Comparison of ENCODE assay signal across 5 cellular contexts in the genomic region with DNA sequence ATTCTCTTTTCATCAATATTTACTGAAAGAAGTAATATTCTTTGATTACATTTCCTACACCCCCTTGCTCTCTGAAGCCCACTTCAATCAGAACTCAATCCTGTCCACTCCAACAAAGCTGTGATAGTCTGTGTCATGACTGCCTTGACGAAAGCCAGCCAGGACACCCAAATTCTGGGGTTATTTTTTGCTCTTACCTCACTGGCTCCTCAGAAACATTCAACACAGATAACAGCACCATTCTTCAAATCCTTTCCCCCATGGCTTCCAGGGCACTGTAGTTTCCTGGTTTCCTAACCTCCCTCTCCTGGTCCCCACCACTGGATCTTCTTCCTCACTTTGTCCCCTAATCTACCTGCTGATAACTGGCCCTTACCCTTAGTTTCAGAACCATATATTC.
TF ChIP-seq lines count a peak whose summit lies in the region.

No MANE protein-coding gene starts in this region.

TF ChIP-seq in SK-N-SH, 30 proteins besides CTCF, POLR2A, EP300 and RAD21:
- TF ChIP-seq EZH2phosphoT487 (IDR thresholded peaks at IDR 0.05; ENCODE audit: borderline replicate concordance, low read depth) (no peak), TAF1 (IDR thresholded peaks at IDR 0.05; ENCODE audit: borderline replicate concordance, low read depth, low read length) (no peak), RCOR1 (IDR thresholded peaks at IDR 0.05; ENCODE audit: low read length) (no peak), IRF3 (IDR thresholded peaks at IDR 0.05; ENCODE audit: low read depth, low read length) (no peak), JUND (IDR thresholded peaks at IDR 0.05) (no peak), RXRA (IDR thresholded peaks at IDR 0.05; ENCODE audit: borderline replicate concordance, low read depth) (no peak), YY1 (IDR thresholded peaks at IDR 0.05; ENCODE audit: low read depth) (no peak)
- TF ChIP-seq, protein P1, sequence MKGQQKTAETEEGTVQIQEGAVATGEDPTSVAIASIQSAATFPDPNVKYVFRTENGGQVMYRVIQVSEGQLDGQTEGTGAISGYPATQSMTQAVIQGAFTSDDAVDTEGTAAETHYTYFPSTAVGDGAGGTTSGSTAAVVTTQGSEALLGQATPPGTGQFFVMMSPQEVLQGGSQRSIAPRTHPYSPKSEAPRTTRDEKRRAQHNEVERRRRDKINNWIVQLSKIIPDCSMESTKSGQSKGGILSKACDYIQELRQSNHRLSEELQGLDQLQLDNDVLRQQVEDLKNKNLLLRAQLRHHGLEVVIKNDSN (IDR thresholded peaks at IDR 0.05; ENCODE audit: borderline replicate concordance, low read depth), result no peak
TF ChIP-seq in SK-N-SH: peak in this region for 0.

TF ChIP-seq in SK-N-SH treated with all-trans-retinoic acid at 6 μM for 48 hours, 23 proteins besides CTCF, POLR2A, EP300 and RAD21 (continues in another document):
- TF ChIP-seq OSR1 (CRISPR knock-in tag; IDR thresholded peaks at IDR 0.05) (no peak), ISL1 (CRISPR knock-in tag; IDR thresholded peaks at IDR 0.05) (no peak), ZNF70 (CRISPR knock-in tag; IDR thresholded peaks at IDR 0.05) (no peak), TCF4 (CRISPR knock-in tag; IDR thresholded peaks at IDR 0.05; ENCODE audit: borderline replicate concordance) (no peak)
- TF ChIP-seq, protein P2, sequence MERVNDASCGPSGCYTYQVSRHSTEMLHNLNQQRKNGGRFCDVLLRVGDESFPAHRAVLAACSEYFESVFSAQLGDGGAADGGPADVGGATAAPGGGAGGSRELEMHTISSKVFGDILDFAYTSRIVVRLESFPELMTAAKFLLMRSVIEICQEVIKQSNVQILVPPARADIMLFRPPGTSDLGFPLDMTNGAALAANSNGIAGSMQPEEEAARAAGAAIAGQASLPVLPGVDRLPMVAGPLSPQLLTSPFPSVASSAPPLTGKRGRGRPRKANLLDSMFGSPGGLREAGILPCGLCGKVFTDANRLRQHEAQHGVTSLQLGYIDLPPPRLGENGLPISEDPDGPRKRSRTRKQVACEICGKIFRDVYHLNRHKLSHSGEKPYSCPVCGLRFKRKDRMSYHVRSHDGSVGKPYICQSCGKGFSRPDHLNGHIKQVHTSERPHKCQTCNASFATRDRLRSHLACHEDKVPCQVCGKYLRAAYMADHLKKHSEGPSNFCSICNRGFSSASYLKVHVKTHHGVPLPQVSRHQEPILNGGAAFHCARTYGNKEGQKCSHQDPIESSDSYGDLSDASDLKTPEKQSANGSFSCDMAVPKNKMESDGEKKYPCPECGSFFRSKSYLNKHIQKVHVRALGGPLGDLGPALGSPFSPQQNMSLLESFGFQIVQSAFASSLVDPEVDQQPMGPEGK (CRISPR knock-in tag; IDR thresholded peaks at IDR 0.05; ENCODE audit: borderline replicate concordance), result no peak
- TF ChIP-seq, protein P3, sequence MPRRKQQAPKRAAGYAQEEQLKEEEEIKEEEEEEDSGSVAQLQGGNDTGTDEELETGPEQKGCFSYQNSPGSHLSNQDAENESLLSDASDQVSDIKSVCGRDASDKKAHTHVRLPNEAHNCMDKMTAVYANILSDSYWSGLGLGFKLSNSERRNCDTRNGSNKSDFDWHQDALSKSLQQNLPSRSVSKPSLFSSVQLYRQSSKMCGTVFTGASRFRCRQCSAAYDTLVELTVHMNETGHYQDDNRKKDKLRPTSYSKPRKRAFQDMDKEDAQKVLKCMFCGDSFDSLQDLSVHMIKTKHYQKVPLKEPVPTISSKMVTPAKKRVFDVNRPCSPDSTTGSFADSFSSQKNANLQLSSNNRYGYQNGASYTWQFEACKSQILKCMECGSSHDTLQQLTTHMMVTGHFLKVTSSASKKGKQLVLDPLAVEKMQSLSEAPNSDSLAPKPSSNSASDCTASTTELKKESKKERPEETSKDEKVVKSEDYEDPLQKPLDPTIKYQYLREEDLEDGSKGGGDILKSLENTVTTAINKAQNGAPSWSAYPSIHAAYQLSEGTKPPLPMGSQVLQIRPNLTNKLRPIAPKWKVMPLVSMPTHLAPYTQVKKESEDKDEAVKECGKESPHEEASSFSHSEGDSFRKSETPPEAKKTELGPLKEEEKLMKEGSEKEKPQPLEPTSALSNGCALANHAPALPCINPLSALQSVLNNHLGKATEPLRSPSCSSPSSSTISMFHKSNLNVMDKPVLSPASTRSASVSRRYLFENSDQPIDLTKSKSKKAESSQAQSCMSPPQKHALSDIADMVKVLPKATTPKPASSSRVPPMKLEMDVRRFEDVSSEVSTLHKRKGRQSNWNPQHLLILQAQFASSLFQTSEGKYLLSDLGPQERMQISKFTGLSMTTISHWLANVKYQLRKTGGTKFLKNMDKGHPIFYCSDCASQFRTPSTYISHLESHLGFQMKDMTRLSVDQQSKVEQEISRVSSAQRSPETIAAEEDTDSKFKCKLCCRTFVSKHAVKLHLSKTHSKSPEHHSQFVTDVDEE (CRISPR knock-in tag; IDR thresholded peaks at IDR 0.05), result no peak

TF ChIP-seq in HCT116, 20 proteins besides CTCF, POLR2A, EP300 and RAD21 (continues in another document):
- no peak for TF ChIP-seq SIN3A (IDR thresholded peaks at IDR 0.05; ENCODE audit: low read depth)
- TF ChIP-seq, protein P4, sequence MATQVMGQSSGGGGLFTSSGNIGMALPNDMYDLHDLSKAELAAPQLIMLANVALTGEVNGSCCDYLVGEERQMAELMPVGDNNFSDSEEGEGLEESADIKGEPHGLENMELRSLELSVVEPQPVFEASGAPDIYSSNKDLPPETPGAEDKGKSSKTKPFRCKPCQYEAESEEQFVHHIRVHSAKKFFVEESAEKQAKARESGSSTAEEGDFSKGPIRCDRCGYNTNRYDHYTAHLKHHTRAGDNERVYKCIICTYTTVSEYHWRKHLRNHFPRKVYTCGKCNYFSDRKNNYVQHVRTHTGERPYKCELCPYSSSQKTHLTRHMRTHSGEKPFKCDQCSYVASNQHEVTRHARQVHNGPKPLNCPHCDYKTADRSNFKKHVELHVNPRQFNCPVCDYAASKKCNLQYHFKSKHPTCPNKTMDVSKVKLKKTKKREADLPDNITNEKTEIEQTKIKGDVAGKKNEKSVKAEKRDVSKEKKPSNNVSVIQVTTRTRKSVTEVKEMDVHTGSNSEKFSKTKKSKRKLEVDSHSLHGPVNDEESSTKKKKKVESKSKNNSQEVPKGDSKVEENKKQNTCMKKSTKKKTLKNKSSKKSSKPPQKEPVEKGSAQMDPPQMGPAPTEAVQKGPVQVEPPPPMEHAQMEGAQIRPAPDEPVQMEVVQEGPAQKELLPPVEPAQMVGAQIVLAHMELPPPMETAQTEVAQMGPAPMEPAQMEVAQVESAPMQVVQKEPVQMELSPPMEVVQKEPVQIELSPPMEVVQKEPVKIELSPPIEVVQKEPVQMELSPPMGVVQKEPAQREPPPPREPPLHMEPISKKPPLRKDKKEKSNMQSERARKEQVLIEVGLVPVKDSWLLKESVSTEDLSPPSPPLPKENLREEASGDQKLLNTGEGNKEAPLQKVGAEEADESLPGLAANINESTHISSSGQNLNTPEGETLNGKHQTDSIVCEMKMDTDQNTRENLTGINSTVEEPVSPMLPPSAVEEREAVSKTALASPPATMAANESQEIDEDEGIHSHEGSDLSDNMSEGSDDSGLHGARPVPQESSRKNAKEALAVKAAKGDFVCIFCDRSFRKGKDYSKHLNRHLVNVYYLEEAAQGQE (IDR thresholded peaks at IDR 0.05; ENCODE audit: low read depth), result no peak
- no peak for TF ChIP-seq SRF (IDR thresholded peaks at IDR 0.05; ENCODE audit: low read depth)
- TF ChIP-seq FOSL1 (IDR thresholded peaks at IDR 0.05; ENCODE audit: low read depth), result no peak
- TF ChIP-seq SP1 (IDR thresholded peaks at IDR 0.05; ENCODE audit: low read depth), result no peak
- no peak for TF ChIP-seq CEBPB (IDR thresholded peaks at IDR 0.05; ENCODE audit: low read depth)
- TF ChIP-seq ATF3 (IDR thresholded peaks at IDR 0.05), result no peak
- TF ChIP-seq JUND (IDR thresholded peaks at IDR 0.05), result no peak
- no peak for TF ChIP-seq ZNF274 (IDR thresholded peaks at IDR 0.05; ENCODE audit: low read depth, low read length)
- TF ChIP-seq CBX3 (IDR thresholded peaks at IDR 0.05; ENCODE audit: low read depth), result no peak
- TF ChIP-seq, protein P5, sequence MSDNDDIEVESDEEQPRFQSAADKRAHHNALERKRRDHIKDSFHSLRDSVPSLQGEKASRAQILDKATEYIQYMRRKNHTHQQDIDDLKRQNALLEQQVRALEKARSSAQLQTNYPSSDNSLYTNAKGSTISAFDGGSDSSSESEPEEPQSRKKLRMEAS (IDR thresholded peaks at IDR 0.05), result no peak
- TF ChIP-seq POLR2AphosphoS5 (IDR thresholded peaks at IDR 0.05; ENCODE audit: low read depth, low read length), result no peak

TF ChIP-seq in K562, 482 proteins besides CTCF, POLR2A, EP300 and RAD21:
- TF ChIP-seq HNRNPLL (IDR thresholded peaks at IDR 0.05; ENCODE audit: low read depth, low read length, poor library complexity, severe bottlenecking), result no peak
- TF ChIP-seq, protein P6, sequence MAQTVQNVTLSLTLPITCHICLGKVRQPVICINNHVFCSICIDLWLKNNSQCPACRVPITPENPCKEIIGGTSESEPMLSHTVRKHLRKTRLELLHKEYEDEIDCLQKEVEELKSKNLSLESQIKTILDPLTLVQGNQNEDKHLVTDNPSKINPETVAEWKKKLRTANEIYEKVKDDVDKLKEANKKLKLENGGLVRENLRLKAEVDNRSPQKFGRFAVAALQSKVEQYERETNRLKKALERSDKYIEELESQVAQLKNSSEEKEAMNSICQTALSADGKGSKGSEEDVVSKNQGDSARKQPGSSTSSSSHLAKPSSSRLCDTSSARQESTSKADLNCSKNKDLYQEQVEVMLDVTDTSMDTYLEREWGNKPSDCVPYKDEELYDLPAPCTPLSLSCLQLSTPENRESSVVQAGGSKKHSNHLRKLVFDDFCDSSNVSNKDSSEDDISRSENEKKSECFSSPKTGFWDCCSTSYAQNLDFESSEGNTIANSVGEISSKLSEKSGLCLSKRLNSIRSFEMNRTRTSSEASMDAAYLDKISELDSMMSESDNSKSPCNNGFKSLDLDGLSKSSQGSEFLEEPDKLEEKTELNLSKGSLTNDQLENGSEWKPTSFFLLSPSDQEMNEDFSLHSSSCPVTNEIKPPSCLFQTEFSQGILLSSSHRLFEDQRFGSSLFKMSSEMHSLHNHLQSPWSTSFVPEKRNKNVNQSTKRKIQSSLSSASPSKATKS (CRISPR knock-in tag; IDR thresholded peaks at IDR 0.05), result no peak
- TF ChIP-seq NR2C2 (CRISPR knock-in tag; IDR thresholded peaks at IDR 0.05), result no peak
- no peak for TF ChIP-seq NR2C2 (tag; IDR thresholded peaks at IDR 0.05)
- TF ChIP-seq ZNF232 (CRISPR knock-in tag; IDR thresholded peaks at IDR 0.05), result no peak
- no peak for TF ChIP-seq ZNF134 (CRISPR knock-in tag; conservative IDR thresholded peaks at IDR 0.05)
- TF ChIP-seq GABPB1 (CRISPR knock-in tag; IDR thresholded peaks at IDR 0.05), result no peak
- TF ChIP-seq HMGN3 (IDR thresholded peaks at IDR 0.05; ENCODE audit: borderline replicate concordance, extremely low read depth, insufficient read length, low read depth, low read length), result no peak
- no peak for TF ChIP-seq HSF4 (CRISPR knock-in tag; IDR thresholded peaks at IDR 0.05; ENCODE audit: borderline replicate concordance)
- TF ChIP-seq TBP (optimal IDR thresholded peaks at IDR 0.05; ENCODE audit: low read depth, low read length), result no peak

TF ChIP-seq in HEK293T, 16 proteins besides CTCF, POLR2A, EP300 and RAD21:
- no peak for TF ChIP-seq FOXA1 (IDR thresholded peaks at IDR 0.05)
- no peak for TF ChIP-seq FOXM1 (IDR thresholded peaks at IDR 0.05; ENCODE audit: borderline replicate concordance)
- TF ChIP-seq L3MBTL2 (conservative IDR thresholded peaks at IDR 0.05), result no peak
- TF ChIP-seq TARDBP (IDR thresholded peaks at IDR 0.05), result no peak
- TF ChIP-seq SUZ12 (IDR thresholded peaks at IDR 0.05), result no peak
- no peak for TF ChIP-seq ARNT (IDR thresholded peaks at IDR 0.05)
- no peak for TF ChIP-seq LEF1 (IDR thresholded peaks at IDR 0.05; ENCODE audit: borderline replicate concordance)
- no peak for TF ChIP-seq FOXK2 (IDR thresholded peaks at IDR 0.05)
- no peak for TF ChIP-seq SP1 (IDR thresholded peaks at IDR 0.05)
- TF ChIP-seq NFRKB (IDR thresholded peaks at IDR 0.05), result no peak
- no peak for TF ChIP-seq ZNF384 (IDR thresholded peaks at IDR 0.05)
- TF ChIP-seq ELF4 (IDR thresholded peaks at IDR 0.05), result no peak
- no peak for TF ChIP-seq CTBP1 (IDR thresholded peaks at IDR 0.05; ENCODE audit: borderline replicate concordance)
- no peak for TF ChIP-seq HDGF (IDR thresholded peaks at IDR 0.05; ENCODE audit: borderline replicate concordance)
- TF ChIP-seq, protein P7, sequence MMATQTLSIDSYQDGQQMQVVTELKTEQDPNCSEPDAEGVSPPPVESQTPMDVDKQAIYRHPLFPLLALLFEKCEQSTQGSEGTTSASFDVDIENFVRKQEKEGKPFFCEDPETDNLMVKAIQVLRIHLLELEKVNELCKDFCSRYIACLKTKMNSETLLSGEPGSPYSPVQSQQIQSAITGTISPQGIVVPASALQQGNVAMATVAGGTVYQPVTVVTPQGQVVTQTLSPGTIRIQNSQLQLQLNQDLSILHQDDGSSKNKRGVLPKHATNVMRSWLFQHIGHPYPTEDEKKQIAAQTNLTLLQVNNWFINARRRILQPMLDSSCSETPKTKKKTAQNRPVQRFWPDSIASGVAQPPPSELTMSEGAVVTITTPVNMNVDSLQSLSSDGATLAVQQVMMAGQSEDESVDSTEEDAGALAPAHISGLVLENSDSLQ (IDR thresholded peaks at IDR 0.05), result no peak
- TF ChIP-seq BHLHE40 (IDR thresholded peaks at IDR 0.05; ENCODE audit: borderline replicate concordance), result no peak
TF ChIP-seq in HEK293T: peak in this region for 0.
